In the genomic region with DNA sequence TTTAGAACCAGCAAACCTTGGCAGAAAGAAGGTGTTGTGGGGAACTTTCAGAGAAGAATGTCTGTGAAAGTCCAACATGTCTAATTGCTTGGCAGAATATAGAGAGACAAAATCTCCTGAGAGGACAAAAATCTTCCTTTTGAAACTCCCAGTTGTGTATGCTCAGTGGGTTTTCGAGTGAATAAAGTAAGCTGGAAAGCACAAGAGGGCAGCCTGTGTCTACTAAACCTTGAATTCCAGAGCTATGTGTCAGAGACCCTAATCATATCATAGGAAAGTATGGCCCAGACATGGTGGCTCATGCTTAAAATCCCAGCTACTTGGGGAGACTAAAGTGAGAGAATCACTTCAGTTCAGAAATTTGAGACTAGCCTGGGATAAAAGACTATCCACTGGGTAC, we compare ENCODE assay signal across 10 cellular contexts.
DNase-seq lines count a peak whose midpoint lies in the region; ATAC-seq and TF ChIP-seq lines count a peak whose summit lies in the region.
"Had no signal": no experiment of that assay in that cellular context is flagged by ENCODE, and none has a peak within 500 bp of the region (broad histone marks: within the 10 kb centered on the region; RNA-seq: fewer than 3 reads in every experiment).

No MANE protein-coding gene starts in this region.

- H3K4me3 ChIP-seq in H7 (ENCODE audit: insufficient read depth, low read depth, low read length) (no peak overlapping the region), gastrocnemius medialis (no peak overlapping the region)

- no peak overlapping the region for H3K27ac ChIP-seq in gastrocnemius medialis

- TF ChIP-seq CTCF in neural crest cell (conservative IDR thresholded peaks at IDR 0.05) (peak; percentile 24), gastrocnemius medialis (IDR thresholded peaks at IDR 0.05 in 4 of 5, conservative IDR thresholded peaks at IDR 0.05 in 1 of 5) (no peak)

- H3K4me3 Mint-ChIP-seq in neural crest cell, result no peak overlapping the region
- H3K4me3 Mint-ChIP-seq: activated CD4-positive, alpha-beta memory T cell treated with anti-CD3 and anti-CD28 coated beads for 36 hours had no signal

- H3K36me3 Mint-ChIP-seq in neural crest cell (ENCODE audit: low read depth), result no peaks in the 10 kb centered on the region
- H3K36me3 Mint-ChIP-seq: activated CD4-positive, alpha-beta memory T cell treated with anti-CD3 and anti-CD28 coated beads for 36 hours had no signal

- H3K9me3 Mint-ChIP-seq in neural crest cell, result no peaks in the 10 kb centered on the region
- H3K9me3 Mint-ChIP-seq: activated CD4-positive, alpha-beta memory T cell treated with anti-CD3 and anti-CD28 coated beads for 36 hours had no signal

- H3K27me3 Mint-ChIP-seq in neural crest cell (ENCODE audit: low read depth), result no peaks in the 10 kb centered on the region
- H3K27me3 Mint-ChIP-seq: activated CD4-positive, alpha-beta memory T cell treated with anti-CD3 and anti-CD28 coated beads for 36 hours had no signal

- intact Hi-C loops in gastrocnemius medialis (cut with DNase I; ENCODE audit: low total_unique reads), result no loop called here

- H3K9me3 ChIP-seq in gastrocnemius medialis, result no peaks in the 10 kb centered on the region

- H3K36me3 ChIP-seq in H7 (replicated peaks; ENCODE audit: control insufficient read depth, insufficient read depth, low read length) (no peaks in the 10 kb centered on the region), gastrocnemius medialis (no peaks in the 10 kb centered on the region)

- in situ Hi-C loops in gastrocnemius medialis (cut with MboI; ENCODE audit: low sequenced_read_pairs in 4 of 4), result no loop called here

- H3K27me3 ChIP-seq in H7 (ENCODE audit: control insufficient read depth, insufficient read depth, low read length), result no peaks in the 10 kb centered on the region
- H3K27me3 ChIP-seq in gastrocnemius medialis, result no peaks in the 10 kb centered on the region

- ATAC-seq in HG02623 (IDR thresholded peaks at IDR 0.05; ENCODE audit: unreplicated experiment) (no peak), HG03460 (IDR thresholded peaks at IDR 0.05; ENCODE audit: unreplicated experiment) (no peak), gastrocnemius medialis (no peak)

- no peaks in the 10 kb centered on the region for H3K4me1 ChIP-seq in gastrocnemius medialis

- DNase-seq in DMS53 treated with DMSO at 0.1 percent for 48 hours (lab: John Stamatoyannopoulos, UW; ENCODE audit: unreplicated experiment) (peak; percentile 21), NCI-H460 (ENCODE audit: extremely low read depth, low read depth) (peak; percentile 14), dermis blood vessel endothelial cell (peak; percentile 78), neural crest cell (ENCODE audit: low read depth, low spot score) (no peak), H7 (no peak), gastrocnemius medialis (no peak)
- DNase-seq: activated CD4-positive, alpha-beta memory T cell treated with anti-CD3 and anti-CD28 coated beads for 36 hours; MV-4-11 had no signal

- no peak overlapping the region for H3K27ac Mint-ChIP-seq in neural crest cell (ENCODE audit: unreplicated experiment)
- H3K27ac Mint-ChIP-seq: activated CD4-positive, alpha-beta memory T cell treated with anti-CD3 and anti-CD28 coated beads for 36 hours had no signal

- no peak for TF ChIP-seq POLR2A in gastrocnemius medialis (IDR thresholded peaks at IDR 0.05)

- no peaks in the 10 kb centered on the region for H3K4me1 Mint-ChIP-seq in neural crest cell

Comparison
In these comparisons a context has a peak if more than half of its experiments do, and no peak if none do; other contexts are left out.
1. DNase-seq: peak in DMS53 treated with DMSO at 0.1 percent for 48 hours (single experiment), NCI-H460 (single experiment) and dermis blood vessel endothelial cell (single experiment); none in neural crest cell (single experiment), H7 (single experiment) and gastrocnemius medialis (0 of 2).